In genomic region chr12:66044731-66045130, GRCh38 we compare ENCODE assay signal across 19 cellular contexts.
A peak's percentile ranks its signal among the peaks of the same experiment; 100 is the strongest.
DNase-seq lines count a peak whose midpoint lies in the region; ATAC-seq, FAIRE-seq and TF ChIP-seq lines count a peak whose summit lies in the region.
"Had no signal": no experiment of that assay in that cellular context is flagged by ENCODE, and none has a peak within 500 bp of the region (broad histone marks: within the 10 kb centered on the region; RNA-seq: fewer than 3 reads in every experiment).

No MANE protein-coding gene starts in this region.

- no peak overlapping the region for H3K4me3 Mint-ChIP-seq in activated T-helper 1 cell treated with anti-CD3 and anti-CD28 coated beads, Interleukin-12 subunit alpha, Interleukin-12 subunit beta, Interleukin-2, Interleukin-4 antibody, amounts not matched to agents 30 ng/mL and 10 ng/mL and 1 ng/mL, durations not matched to agents 14 hours and 24 hours and 36 hours
- H3K4me3 Mint-ChIP-seq in CD4-positive, alpha-beta memory T cell, result no peak overlapping the region

- peak overlapping the region; percentile 43 for H3K4me2 ChIP-seq in osteoblast (ENCODE audit: insufficient read depth, low read length)

- no peak for TF ChIP-seq POLR2A in esophagus muscularis mucosa (IDR thresholded peaks at IDR 0.05; ENCODE audit: low read depth)

- TF ChIP-seq CTCF in RWPE2 (IDR thresholded peaks at IDR 0.05; ENCODE audit: poor library complexity, severe bottlenecking), result no peak
- no peak for TF ChIP-seq CTCF in esophagus muscularis mucosa (IDR thresholded peaks at IDR 0.05)
- no peak for TF ChIP-seq CTCF in osteoblast (IDR thresholded peaks at IDR 0.05; ENCODE audit: extremely low read depth, low read depth, low read length)

- no peaks in the 10 kb centered on the region for H3K27me3 ChIP-seq in RWPE2 (ENCODE audit: insufficient read depth, poor library complexity, severe bottlenecking)
- H3K27me3 ChIP-seq in esophagus muscularis mucosa, result no peaks in the 10 kb centered on the region
- no peaks in the 10 kb centered on the region for H3K27me3 ChIP-seq in osteoblast (ENCODE audit: insufficient read depth, low read length)
- H3K27me3 ChIP-seq in small intestine (ENCODE audit: control insufficient read depth in 2 of 2, insufficient read depth in 2 of 2, low read length in 2 of 2), result peaks cover 0 to 3% of the 10 kb centered on the region in 2 donors
- no peaks in the 10 kb centered on the region for H3K27me3 ChIP-seq in CD4-positive, alpha-beta memory T cell (ENCODE audit: insufficient read depth, low read length)
- H3K27me3 ChIP-seq: neutrophil, testis had no signal

- peak overlapping the region; percentile 65 for H2AFZ ChIP-seq in osteoblast (ENCODE audit: low read length)

- POLR2A ChIA-PET in CD4-positive, alpha-beta memory T cell (lab: Charles Lee; ENCODE audit: partially characterized antibody), result no interaction called here

- DNase-seq in ELR (ENCODE audit: low read depth) (peak; percentile 73), RWPE2 (ENCODE audit: low spot score) (no peak), esophagus muscularis mucosa (ENCODE audit: extremely low spot score) (peak; percentile 29), osteoblast (ENCODE audit: insufficient read length, low spot score, missing footprints) (no peak), small intestine (no peak)
- DNase-seq in activated T-helper 1 cell treated with anti-CD3 and anti-CD28 coated beads, Interleukin-12 subunit alpha, Interleukin-12 subunit beta, Interleukin-2, Interleukin-4 antibody, amounts not matched to agents 30 ng/mL and 10 ng/mL and 1 ng/mL, durations not matched to agents 14 hours and 24 hours and 36 hours (ENCODE audit: low spot score), result no peak
- no peak for DNase-seq in CD4-positive, alpha-beta memory T cell
- DNase-seq: C1 segment of cervical spinal cord; NCI-H1092 treated with DMSO at 0.1 percent for 48 hours; NCI-H82; right cardiac atrium; stimulated activated CD4-positive, alpha-beta T cell treated with anti-CD3 and anti-CD28 coated beads, Interleukin-2, amount 100 ng/mL, for 24 hours; testis had no signal

- H3K4me1 ChIP-seq in RWPE2 (ENCODE audit: insufficient read depth, poor library complexity, severe bottlenecking) (peaks cover 14% of the 10 kb centered on the region), esophagus muscularis mucosa (no peaks in the 10 kb centered on the region), osteoblast (ENCODE audit: insufficient read depth, low read length) (peaks cover 23% of the 10 kb centered on the region), small intestine (ENCODE audit: control insufficient read depth in 2 of 2, insufficient read depth in 1 of 2, low read depth in 1 of 2, low read length in 1 of 2) (no peaks in the 10 kb centered on the region)
- no peaks in the 10 kb centered on the region for H3K4me1 ChIP-seq in CD4-positive, alpha-beta memory T cell (ENCODE audit: insufficient read depth, low read length)
- H3K4me1 ChIP-seq: testis had no signal

- no peaks in the 10 kb centered on the region for H4K20me1 ChIP-seq in osteoblast (ENCODE audit: insufficient read depth, low read length)

- H3K27ac Mint-ChIP-seq in activated T-helper 1 cell treated with anti-CD3 and anti-CD28 coated beads, Interleukin-12 subunit alpha, Interleukin-12 subunit beta, Interleukin-2, Interleukin-4 antibody, amounts not matched to agents 30 ng/mL and 10 ng/mL and 1 ng/mL, durations not matched to agents 14 hours and 24 hours and 36 hours, result no peak overlapping the region
- no peak overlapping the region for H3K27ac Mint-ChIP-seq in CD4-positive, alpha-beta memory T cell

- peaks cover 2% of the 10 kb centered on the region for H3K27me3 Mint-ChIP-seq in activated T-helper 1 cell treated with anti-CD3 and anti-CD28 coated beads, Interleukin-12 subunit alpha, Interleukin-12 subunit beta, Interleukin-2, Interleukin-4 antibody, amounts not matched to agents 30 ng/mL and 10 ng/mL and 1 ng/mL, durations not matched to agents 14 hours and 24 hours and 36 hours (ENCODE audit: insufficient read depth)
- H3K27me3 Mint-ChIP-seq in CD4-positive, alpha-beta memory T cell, result peaks cover 14 to 15% of the 10 kb centered on the region in 2 donors

- TF ChIP-seq EP300 in esophagus muscularis mucosa (IDR thresholded peaks at IDR 0.05), result no peak

- H3K27ac ChIP-seq in RWPE2 (ENCODE audit: poor library complexity, severe bottlenecking), result no peak overlapping the region
- no peak overlapping the region for H3K27ac ChIP-seq in esophagus muscularis mucosa (replicated peaks in 1 of 4)
- H3K27ac ChIP-seq in osteoblast (ENCODE audit: low read depth, low read length), result peak overlapping the region; percentile 4
- H3K27ac ChIP-seq in small intestine (ENCODE audit: low read depth in 1 of 2, low read length in 1 of 2), result no peak overlapping the region
- H3K27ac ChIP-seq in CD4-positive, alpha-beta memory T cell (ENCODE audit: low read depth, low read length), result no peak overlapping the region
- H3K27ac ChIP-seq: neutrophil, testis had no signal

- H3K36me3 Mint-ChIP-seq in activated T-helper 1 cell treated with anti-CD3 and anti-CD28 coated beads, Interleukin-12 subunit alpha, Interleukin-12 subunit beta, Interleukin-2, Interleukin-4 antibody, amounts not matched to agents 30 ng/mL and 10 ng/mL and 1 ng/mL, durations not matched to agents 14 hours and 24 hours and 36 hours (ENCODE audit: low read depth), result no peaks in the 10 kb centered on the region
- H3K36me3 Mint-ChIP-seq in CD4-positive, alpha-beta memory T cell, result no peaks in the 10 kb centered on the region

- no peaks in the 10 kb centered on the region for H3K79me2 ChIP-seq in osteoblast (ENCODE audit: insufficient read depth, low read length)

- H3K9me3 ChIP-seq in RWPE2 (ENCODE audit: severe bottlenecking), result no peaks in the 10 kb centered on the region
- no peaks in the 10 kb centered on the region for H3K9me3 ChIP-seq in esophagus muscularis mucosa
- no peaks in the 10 kb centered on the region for H3K9me3 ChIP-seq in osteoblast (ENCODE audit: low read depth, low read length)
- no peaks in the 10 kb centered on the region for H3K9me3 ChIP-seq in small intestine (ENCODE audit: control insufficient read depth, low read depth)
- H3K9me3 ChIP-seq in CD4-positive, alpha-beta memory T cell (ENCODE audit: control insufficient read depth in 1 of 2, low read length in 2 of 2), result no peaks in the 10 kb centered on the region
- H3K9me3 ChIP-seq: neutrophil, testis had no signal

- CTCF ChIA-PET in CD4-positive, alpha-beta memory T cell (lab: Charles Lee; ENCODE audit: partially characterized antibody), result no interaction called here

- peak; percentile 48; the same call in 1 of the 3 replicates for ATAC-seq in RWPE2 (ENCODE audit: low read depth)
- no peak for ATAC-seq in HG02885 (IDR thresholded peaks at IDR 0.05; ENCODE audit: poor library complexity, unreplicated experiment)
- ATAC-seq: Panc1, right cardiac atrium had no signal

- H3K9me3 Mint-ChIP-seq in activated T-helper 1 cell treated with anti-CD3 and anti-CD28 coated beads, Interleukin-12 subunit alpha, Interleukin-12 subunit beta, Interleukin-2, Interleukin-4 antibody, amounts not matched to agents 30 ng/mL and 10 ng/mL and 1 ng/mL, durations not matched to agents 14 hours and 24 hours and 36 hours, result no peaks in the 10 kb centered on the region
- peaks cover 0 to 2% (median 0%) of the 10 kb centered on the region in 8 donors for H3K9me3 Mint-ChIP-seq in CD4-positive, alpha-beta memory T cell

- no peak for FAIRE-seq in small intestine (lab: Jason Lieb, UNC)
- FAIRE-seq: endometrium, GM18507, islet of Langerhans had no signal

- H3K4me3 ChIP-seq in RWPE2 (ENCODE audit: severe bottlenecking), result no peak overlapping the region
- no peak overlapping the region for H3K4me3 ChIP-seq in esophagus muscularis mucosa
- H3K4me3 ChIP-seq in osteoblast (ENCODE audit: insufficient read depth, low read length), result no peak overlapping the region
- no peak overlapping the region for H3K4me3 ChIP-seq in small intestine (ENCODE audit: low read depth in 1 of 2, low read length in 2 of 2)
- H3K4me3 ChIP-seq in CD4-positive, alpha-beta memory T cell (ENCODE audit: low read length in 2 of 2), result no peak overlapping the region
- H3K4me3 ChIP-seq: testis had no signal

- WGBS in esophagus muscularis mucosa, result 79% methylated on average over 4 of the region's 4 CpGs
- WGBS in small intestine, 3 donors, result 73 to 80% (median 78%) methylated on average over 4 of the region's 4 CpGs

- intact Hi-C loops in esophagus muscularis mucosa (cut with DNase I), result no loop called here
- intact Hi-C loops in activated T-helper 1 cell treated with anti-CD3 and anti-CD28 coated beads, Interleukin-12 subunit alpha, Interleukin-12 subunit beta, Interleukin-2, Interleukin-4 antibody, amounts not matched to agents 30 ng/mL and 10 ng/mL and 1 ng/mL, durations not matched to agents 14 hours and 24 hours and 36 hours (cut with micrococcal nuclease), result no loop called here
- intact Hi-C loops in CD4-positive, alpha-beta memory T cell (cut with micrococcal nuclease), result no loop called here

- no peaks in the 10 kb centered on the region for H3K36me3 ChIP-seq in RWPE2 (ENCODE audit: low read depth)
- no peaks in the 10 kb centered on the region for H3K36me3 ChIP-seq in esophagus muscularis mucosa
- H3K36me3 ChIP-seq in osteoblast (ENCODE audit: insufficient read depth, low read length), result no peaks in the 10 kb centered on the region
- no peaks in the 10 kb centered on the region for H3K36me3 ChIP-seq in small intestine (ENCODE audit: control insufficient read depth in 2 of 2, insufficient read depth in 2 of 2, low read length in 2 of 2)
- H3K36me3 ChIP-seq in CD4-positive, alpha-beta memory T cell (ENCODE audit: insufficient read depth, low read length), result no peaks in the 10 kb centered on the region
- H3K36me3 ChIP-seq: neutrophil had no signal

- H3K4me1 Mint-ChIP-seq in activated T-helper 1 cell treated with anti-CD3 and anti-CD28 coated beads, Interleukin-12 subunit alpha, Interleukin-12 subunit beta, Interleukin-2, Interleukin-4 antibody, amounts not matched to agents 30 ng/mL and 10 ng/mL and 1 ng/mL, durations not matched to agents 14 hours and 24 hours and 36 hours (ENCODE audit: low read depth), result no peaks in the 10 kb centered on the region
- no peaks in the 10 kb centered on the region for H3K4me1 Mint-ChIP-seq in CD4-positive, alpha-beta memory T cell

Comparison
In these comparisons a context has a peak if more than half of its experiments do, and no peak if none do; other contexts are left out.
1. DNase-seq: peak in ELR (single experiment) and esophagus muscularis mucosa (single experiment); none in RWPE2 (single experiment), osteoblast (single experiment), small intestine (single experiment), activated T-helper 1 cell treated with anti-CD3 and anti-CD28 coated beads, Interleukin-12 subunit alpha, Interleukin-12 subunit beta, Interleukin-2, Interleukin-4 antibody, amounts not matched to agents 30 ng/mL and 10 ng/mL and 1 ng/mL, durations not matched to agents 14 hours and 24 hours and 36 hours (single experiment) and CD4-positive, alpha-beta memory T cell (0 of 5).